ENCODE assay signal across 24 cellular contexts in genomic region chr2:190748966-190749365, GRCh38.
"Had no signal": no experiment of that assay in that cellular context is flagged by ENCODE, and none has a peak within 500 bp of the region (broad histone marks: within the 10 kb centered on the region; RNA-seq: fewer than 3 reads in every experiment).

No MANE protein-coding gene starts in this region.

- DNase-seq: IMR-90, Karpas-422, KG1, MG63, NCI-H1092, NCI-H1105 treated with DMSO at 0.1 percent for 48 hours, NCI-H1417 treated with DMSO at 0.1 percent for 48 hours, NCI-H146, NCI-H1694 treated with DMSO at 0.1 percent for 48 hours, NCI-H2029, NCI-H2081 treated with DMSO at 0.1 percent for 48 hours, NCI-H2171, NCI-H226, NCI-H446, NCI-H510A, NCI-H524 treated with DMSO at 0.1 percent for 48 hours, NCI-H69, NCI-H774, Right ventricle myocardium superior, RPMI8226, SIG-M5 had no signal

- H3K27ac ChIP-seq: SJSA1, SK-N-MC had no signal

- ATAC-seq: HepG2 had no signal

- H3K27me3 ChIP-seq: MG63, SJSA1 had no signal

- H3K4me3 ChIP-seq: MG63, SJSA1, SK-N-MC had no signal

- H3K9me3 ChIP-seq: MG63, SJSA1 had no signal

- H3K36me3 ChIP-seq: MG63, SJSA1 had no signal
